Comparison of ENCODE assay signal across 18 cellular contexts in genomic region chr4:56859841-56860240, GRCh38. TPM values are rescaled to one million over a fixed set of nuclear protein-coding genes. Genes with fewer than 3 reads are reported as not detected.
DNase-seq lines count a peak whose midpoint lies in the region; ATAC-seq and TF ChIP-seq lines count a peak whose summit lies in the region.
"Had no signal": no experiment of that assay in that cellular context is flagged by ENCODE, and none has a peak within 500 bp of the region (broad histone marks: within the 10 kb centered on the region; RNA-seq: fewer than 3 reads in every experiment).

No MANE protein-coding gene starts in this region.

- peaks cover 5% of the 10 kb centered on the region for H3K4me1 ChIP-seq in suprapubic skin
- no peaks in the 10 kb centered on the region for H3K4me1 ChIP-seq in endodermal cell (ENCODE audit: control insufficient read depth, insufficient read depth, low read length)
- H3K4me1 ChIP-seq: esophagus squamous epithelium, sigmoid colon had no signal

- H3K36me3 ChIP-seq in suprapubic skin (no peaks in the 10 kb centered on the region), endodermal cell (ENCODE audit: control insufficient read depth, insufficient read depth, low read length) (no peaks in the 10 kb centered on the region)
- H3K36me3 ChIP-seq: esophagus squamous epithelium, sigmoid colon had no signal

- no peaks in the 10 kb centered on the region for H3K9me3 Mint-ChIP-seq in endodermal cell
- H3K9me3 Mint-ChIP-seq: activated naive CD8-positive, alpha-beta T cell treated with anti-CD3 and anti-CD28 coated beads, Interleukin-2, amount 10 ng/mL, durations not matched to agents 7 days and 5 days; activated T-cell treated with anti-CD3 and anti-CD28 coated beads, Interleukin-2, amount 50 U/mL, for 4 hours had no signal

- H3K9me3 ChIP-seq in suprapubic skin (no peaks in the 10 kb centered on the region), endodermal cell (ENCODE audit: control insufficient read depth, low read length) (no peaks in the 10 kb centered on the region)
- H3K9me3 ChIP-seq: esophagus squamous epithelium, sigmoid colon had no signal

- no peaks in the 10 kb centered on the region for H3K36me3 Mint-ChIP-seq in endodermal cell (ENCODE audit: low read depth)
- H3K36me3 Mint-ChIP-seq: activated naive CD8-positive, alpha-beta T cell treated with anti-CD3 and anti-CD28 coated beads, Interleukin-2, amount 10 ng/mL, durations not matched to agents 7 days and 5 days had no signal

- 95% methylated on average over 5 of the region's 5 CpGs for WGBS in suprapubic skin
- WGBS in endodermal cell (ENCODE audit: insufficient coverage in 1 of 2, insufficient read length in 1 of 2), 2 experiments, result 69 to 79% methylated on average over 3 to 5 of the region's 5 CpGs

- no peak overlapping the region for H3K27ac ChIP-seq in suprapubic skin
- no peak overlapping the region for H3K27ac ChIP-seq in endodermal cell (ENCODE audit: low read depth, low read length)
- H3K27ac ChIP-seq: esophagus squamous epithelium, sigmoid colon had no signal

- no peak overlapping the region for H3K9ac ChIP-seq in endodermal cell (ENCODE audit: extremely low read depth, low read length, poor library complexity, severe bottlenecking)

- no peak for TF ChIP-seq POLR2A in suprapubic skin (IDR thresholded peaks at IDR 0.05)

- no peaks in the 10 kb centered on the region for H3K27me3 ChIP-seq in suprapubic skin
- H3K27me3 ChIP-seq in endodermal cell (ENCODE audit: control insufficient read depth, insufficient read depth, low read length, poor library complexity, severe bottlenecking), result no peaks in the 10 kb centered on the region
- H3K27me3 ChIP-seq: sigmoid colon had no signal

- no peak overlapping the region for H3K27ac Mint-ChIP-seq in endodermal cell
- H3K27ac Mint-ChIP-seq: activated naive CD8-positive, alpha-beta T cell treated with anti-CD3 and anti-CD28 coated beads, Interleukin-2, amount 10 ng/mL, durations not matched to agents 7 days and 5 days had no signal

- no peak for DNase-seq in suprapubic skin (ENCODE audit: low spot score in 2 of 2)
- DNase-seq in endodermal cell, result no peak
- DNase-seq in OCI-M2 (lab: John Stamatoyannopoulos, UW; ENCODE audit: unreplicated experiment), result no peak
- DNase-seq in inferior parietal cortex (ENCODE audit: extremely low spot score), result no peak
- DNase-seq: activated naive CD8-positive, alpha-beta T cell treated with anti-CD3 and anti-CD28 coated beads, Interleukin-2, amount 10 ng/mL, durations not matched to agents 7 days and 5 days; activated T-cell treated with anti-CD3 and anti-CD28 coated beads, Interleukin-2, amount 50 U/mL, for 4 hours; esophagus squamous epithelium; GDM1; hippocampal formation; left cardiac atrium; NCI-H748 treated with DMSO at 0.1 percent for 48 hours; sigmoid colon; stimulated activated CD4-positive, alpha-beta T cell treated with anti-CD3 and anti-CD28 coated beads, Interleukin-2, amount 100 ng/mL, for 24 hours had no signal

- no peak for TF ChIP-seq CTCF in suprapubic skin (IDR thresholded peaks at IDR 0.05)
- no peak for TF ChIP-seq CTCF in endodermal cell (conservative IDR thresholded peaks at IDR 0.05)

- peaks cover 5% of the 10 kb centered on the region for H3K27me3 Mint-ChIP-seq in endodermal cell (ENCODE audit: insufficient read depth)

- no peak overlapping the region for H3K4me3 Mint-ChIP-seq in endodermal cell
- H3K4me3 Mint-ChIP-seq: activated naive CD8-positive, alpha-beta T cell treated with anti-CD3 and anti-CD28 coated beads, Interleukin-2, amount 10 ng/mL, durations not matched to agents 7 days and 5 days; activated T-cell treated with anti-CD3 and anti-CD28 coated beads, Interleukin-2, amount 50 U/mL, for 4 hours had no signal

- H3K4me1 Mint-ChIP-seq in endodermal cell, result no peaks in the 10 kb centered on the region

- H3K4me3 ChIP-seq in suprapubic skin, result no peak overlapping the region
- no peak overlapping the region for H3K4me3 ChIP-seq in endodermal cell (ENCODE audit: low read length)
- H3K4me3 ChIP-seq: esophagus squamous epithelium, sigmoid colon had no signal

- no peak for TF ChIP-seq EP300 in suprapubic skin (IDR thresholded peaks at IDR 0.05)

- ATAC-seq in GM18517 (IDR thresholded peaks at IDR 0.05; ENCODE audit: unreplicated experiment) (peak; percentile 65), GM21447 (IDR thresholded peaks at IDR 0.05; ENCODE audit: unreplicated experiment) (peak; percentile 84), HG02938 (IDR thresholded peaks at IDR 0.05; ENCODE audit: unreplicated experiment) (peak; percentile 74), HG03571 (IDR thresholded peaks at IDR 0.05; ENCODE audit: unreplicated experiment) (peak; percentile 45)
- ATAC-seq: activated T-cell treated with anti-CD3 and anti-CD28 coated beads, Interleukin-2, amount 50 U/mL, for 4 hours; left cardiac atrium had no signal

RNA-seq across cellular contexts. Expression of gene SPINK2, which starts 38.3 kb away (rescaled TPM):
- total RNA-seq in suprapubic skin, result not detected
- total RNA-seq in endodermal cell, result under 1 TPM; 0.59 to 0.62 TPM
- not detected for polyA plus RNA-seq in endodermal cell (2013, experiment 1 of 2)
- 0.70 TPM for polyA plus RNA-seq in endodermal cell (2013, experiment 2 of 2)
- total RNA-seq: temporal lobe had no signal

RNA-seq across cellular contexts. Expression of gene REST, which starts 47.9 kb away (rescaled TPM):
- total RNA-seq in suprapubic skin (10 to 100 TPM; 27.7 to 70.8 (median 50.5) TPM), endodermal cell (10 to 100 TPM; 88.2 to 92.2 TPM)
- 27.2 TPM for polyA plus RNA-seq in endodermal cell (2013, experiment 1 of 2)
- 31.7 TPM for polyA plus RNA-seq in endodermal cell (2013, experiment 2 of 2)
